In the genomic region with DNA sequence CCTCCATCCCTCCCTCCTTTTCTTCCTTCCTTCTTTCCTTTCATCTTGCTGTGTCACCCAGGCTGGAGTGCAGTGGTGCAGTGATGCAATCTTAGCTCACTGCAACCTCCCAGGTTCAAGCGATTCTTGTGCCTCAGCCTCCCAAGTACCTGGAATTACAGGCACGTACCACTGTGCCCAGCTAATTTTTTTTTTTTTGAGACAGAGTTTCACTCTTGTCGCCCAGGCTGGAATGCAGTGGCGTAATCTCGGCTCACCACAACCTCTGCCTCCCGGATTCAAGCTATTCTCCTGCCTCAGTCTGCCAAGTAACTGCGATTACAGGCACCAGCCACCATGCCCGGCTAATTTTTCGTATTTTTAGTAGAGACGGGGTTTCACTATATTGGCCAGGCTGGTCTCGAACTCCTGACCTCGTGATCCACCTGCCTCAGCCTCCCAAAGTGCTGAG, we compare ENCODE assay signal across 7 cellular contexts. TPM values are rescaled to one million over a fixed set of nuclear protein-coding genes. Genes with fewer than 3 reads are reported as not detected.
DNase-seq lines count a peak whose midpoint lies in the region; ATAC-seq and TF ChIP-seq lines count a peak whose summit lies in the region.
"Not testable (repeated sequence)": the region's sequence is repeated elsewhere in the genome, so short reads cannot be mapped to it uniquely, and the experiment has no call there.

No MANE protein-coding gene starts in this region.

- peak overlapping the region; percentile 9 for H3K9ac ChIP-seq in skeletal muscle satellite cell (ENCODE audit: low read depth, low read length)

- H3K4me1 ChIP-seq in SJSA1 (replicated peaks) (peaks cover 26% of the 10 kb centered on the region), body of pancreas (peaks cover 30% of the 10 kb centered on the region), left lung (peaks cover 12 to 58% of the 10 kb centered on the region in 2 donors), skeletal muscle satellite cell (ENCODE audit: control insufficient read depth, insufficient read depth, low read length) (peaks cover 29% of the 10 kb centered on the region)

- ATAC-seq in body of pancreas: not testable (repeated sequence)
- peak; percentile 9 for ATAC-seq in left lung

- H3K4me3 ChIP-seq in MG63 (peak overlapping the region; percentile 7; the same call in 1 of the 2 replicates), left lung (peak overlapping the region in 1 of 2 donors; percentile 57)
- not testable (repeated sequence) for H3K4me3 ChIP-seq in SJSA1; body of pancreas; skeletal muscle satellite cell (ENCODE audit: low read length)

- H3K27ac ChIP-seq in SJSA1 (peak overlapping the region; percentile 36; the same call in 1 of the 2 replicates), body of pancreas (peak overlapping the region in 3 of 4 donors; percentile 90 to 95 (median 91)), left lung (peak overlapping the region; percentile 86 to 93)

- peak in 1 of 3 donors; percentile 46 for TF ChIP-seq POLR2A in body of pancreas (IDR thresholded peaks at IDR 0.05)

- not testable (repeated sequence) for H3K9me3 ChIP-seq in MG63; SJSA1 (replicated peaks); body of pancreas; left lung; skeletal muscle satellite cell (replicated peaks; ENCODE audit: low read length)

- peak overlapping the region; percentile 7 for H3K4me2 ChIP-seq in skeletal muscle satellite cell (ENCODE audit: low read length)

- H3K36me3 ChIP-seq in MG63; SJSA1; body of pancreas (replicated peaks in 1 of 2; ENCODE audit: insufficient read depth in 1 of 2, low read depth in 2 of 2); left lung; skeletal muscle satellite cell (ENCODE audit: insufficient read depth, low read length): not testable (repeated sequence)

- intact Hi-C loops in body of pancreas (cut with DNase I); left lung (cut with DNase I): not testable (repeated sequence)

- not testable (repeated sequence) for TF ChIP-seq CTCF in body of pancreas (IDR thresholded peaks at IDR 0.05); left lung (IDR thresholded peaks at IDR 0.05)

- not testable (repeated sequence) for H3K27me3 ChIP-seq in MG63; body of pancreas; skeletal muscle satellite cell (ENCODE audit: control insufficient read depth, insufficient read depth, low read length)
- H3K27me3 ChIP-seq in SJSA1 (replicated peaks) (peaks cover 13% of the 10 kb centered on the region), left lung (peaks cover 0 to 25% of the 10 kb centered on the region in 2 donors)

- 63 to 70% methylated on average over 12 of the region's 12 CpGs for WGBS in body of pancreas, 2 donors

- DNase-seq in ELR (ENCODE audit: low read depth) (peak; percentile 9), MG63 (peak; percentile 38), SJSA1 (ENCODE audit: low read depth in 1 of 2, low spot score in 2 of 2) (peak in 1 of 2 experiments; percentile 13), body of pancreas (peak; percentile 19 to 53 (median 22)), fibroblast of gingiva (ENCODE audit: low read depth) (peak; percentile 66), left lung (peak in 1 of 2 donors; percentile 68)

RNA-seq across cellular contexts. Expression of a gene that starts 1.9 kb away (rescaled TPM):
- 140 and 179 TPM in 2 replicates for total RNA-seq in MG63 (2014; rRNA removed; shearing (Covaris generic); ENCODE audit: low replicate concordance)
- 106 and 116 TPM in 2 replicates for total RNA-seq in SJSA1 (2014; rRNA removed; shearing (Covaris generic))
- total RNA-seq in body of pancreas (100 to 1,000 TPM in 1 of 2 donors, 10 to 100 TPM in 1; 79.8 to 109 TPM), left lung (100 to 1,000 TPM; 123 to 192 TPM)
- 89.5 and 90.4 TPM in 2 replicates for total RNA-seq in skeletal muscle satellite cell (2012; rRNA removed)

RNA-seq across cellular contexts. Expression of a gene that starts 3.2 kb away (rescaled TPM):
- total RNA-seq in MG63 (2014; rRNA removed; shearing (Covaris generic); ENCODE audit: low replicate concordance): 0.16 and 3.0 TPM in 2 replicates
- 0.61 TPM in 1 of 2 replicates, not detected in the other for total RNA-seq in SJSA1 (2014; rRNA removed; shearing (Covaris generic))
- 1 to 10 TPM; 1.8 to 6.3 TPM for total RNA-seq in body of pancreas
- 1 to 10 TPM in 1 of 2 donors, under 1 TPM in 1; 0.42 to 1.3 TPM for total RNA-seq in left lung
- total RNA-seq in skeletal muscle satellite cell (2012; rRNA removed): 0.22 and 0.76 TPM in 2 replicates

RNA-seq across cellular contexts. Expression of a gene that starts 19.5 kb away (rescaled TPM):
- total RNA-seq in MG63 (2014; rRNA removed; shearing (Covaris generic); ENCODE audit: low replicate concordance): 15.9 and 38.3 TPM in 2 replicates
- total RNA-seq in SJSA1 (2014; rRNA removed; shearing (Covaris generic)): 16.1 and 16.3 TPM in 2 replicates
- total RNA-seq in body of pancreas: 10 to 100 TPM in 1 of 2 donors, 1 to 10 TPM in 1; 5.7 to 10.2 TPM
- 10 to 100 TPM; 31.7 to 35.0 TPM for total RNA-seq in left lung
- total RNA-seq in skeletal muscle satellite cell (2012; rRNA removed): 19.0 and 23.8 TPM in 2 replicates

RNA-seq across cellular contexts. Expression of a gene that starts 37.8 kb away (rescaled TPM):
- 19.1 and 35.3 TPM in 2 replicates for total RNA-seq in MG63 (2014; rRNA removed; shearing (Covaris generic); ENCODE audit: low replicate concordance)
- total RNA-seq in SJSA1 (2014; rRNA removed; shearing (Covaris generic)): 25.7 and 38.1 TPM in 2 replicates
- total RNA-seq in body of pancreas: 1 to 10 TPM; 6.9 to 7.3 TPM
- total RNA-seq in left lung: 10 to 100 TPM; 14.8 to 17.5 TPM
- 23.3 and 25.1 TPM in 2 replicates for total RNA-seq in skeletal muscle satellite cell (2012; rRNA removed)

RNA-seq across cellular contexts. Expression of a gene that starts 50.4 kb away (rescaled TPM):
- 5.6 and 6.3 TPM in 2 replicates for total RNA-seq in MG63 (2014; rRNA removed; shearing (Covaris generic); ENCODE audit: low replicate concordance)
- 0.88 and 2.4 TPM in 2 replicates for total RNA-seq in SJSA1 (2014; rRNA removed; shearing (Covaris generic))
- total RNA-seq in body of pancreas (10 to 100 TPM in 1 of 2 donors, 1 to 10 TPM in 1; 5.7 to 14.8 TPM), left lung (10 to 100 TPM; 18.7 to 20.0 TPM)
- 0.87 and 1.0 TPM in 2 replicates for total RNA-seq in skeletal muscle satellite cell (2012; rRNA removed)

Comparison
In these comparisons a context has a peak if more than half of its experiments do, and no peak if none do; other contexts are left out.
1. H3K27ac ChIP-seq: peak in every context shown above with its lines; median percentile 91 in body of pancreas; 90 in left lung; 36 in SJSA1.